19 cellular contexts compared by ENCODE assay signal in the genomic region with DNA sequence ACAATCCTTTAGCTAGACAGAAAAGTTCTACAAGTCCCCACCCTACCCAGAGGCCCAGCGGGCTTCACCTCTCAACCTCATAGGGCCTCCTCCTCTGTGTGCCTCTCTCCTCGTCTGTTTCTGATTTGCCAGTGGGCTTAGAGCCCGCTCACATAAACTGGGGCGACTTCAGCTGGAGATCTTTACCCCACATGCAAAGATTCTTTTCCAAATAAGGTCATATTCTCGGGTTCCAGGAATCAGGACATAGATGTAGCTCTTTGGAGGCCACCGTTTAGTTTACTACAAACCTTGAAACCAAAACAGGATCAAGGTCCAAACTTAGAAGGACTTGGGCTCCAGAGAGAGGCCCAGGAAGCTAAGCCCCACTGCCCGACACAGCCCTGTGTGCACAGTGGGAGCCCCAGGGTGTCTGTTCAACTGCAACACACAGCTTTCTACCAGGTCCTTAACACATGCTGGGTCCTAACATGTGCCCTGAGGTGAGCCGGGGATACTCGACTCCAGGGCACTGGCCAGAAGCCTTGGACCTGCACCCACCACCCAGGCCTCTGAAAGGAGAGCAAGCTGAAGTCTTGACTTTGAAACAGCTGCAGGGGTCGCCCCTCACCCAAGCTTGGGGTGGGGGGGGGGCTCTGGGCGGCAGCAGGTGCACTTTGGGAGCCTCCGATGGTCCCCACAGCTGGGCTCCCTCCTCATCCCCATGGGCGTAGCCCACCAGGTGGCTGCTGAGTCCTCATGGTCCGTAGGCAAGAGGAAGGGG.
"Had no signal": no experiment of that assay in that cellular context is flagged by ENCODE, and none has a peak within 500 bp of the region (broad histone marks: within the 10 kb centered on the region; RNA-seq: fewer than 3 reads in every experiment).

No MANE protein-coding gene starts in this region.

- DNase-seq: activated CD4-positive, alpha-beta T cell treated with anti-CD3 and anti-CD28 coated beads for 1 hour; activated gamma-delta T cell treated with Interleukin-2 at 50 U/mL for 16 hours; activated naive CD8-positive, alpha-beta T cell treated with anti-CD3 and anti-CD28 coated beads for 36 hours; amygdala; caudate nucleus; foreskin melanocyte; glutamatergic neuron; hypothalamus; left ventricle myocardium inferior; mammary epithelial cell; ovary; stimulated activated CD4-positive, alpha-beta T cell treated with anti-CD3 and anti-CD28 coated beads, Interleukin-15, amount 100 ng/mL, for 24 hours; stimulated activated CD4-positive, alpha-beta T cell treated with anti-CD3 and anti-CD28 coated beads, Interleukin-2, amount 100 ng/mL, for 48 hours; SW 1271; trophoblast cell; WERI-Rb-1 had no signal

- ATAC-seq: body of pancreas had no signal

- H3K4me1 ChIP-seq: psoas muscle had no signal

- H3K27me3 ChIP-seq: body of pancreas, ovary had no signal

- FAIRE-seq: colon had no signal

- H3K27ac ChIP-seq: left ventricle myocardium inferior, ovary, psoas muscle, WERI-Rb-1 had no signal

- H3K9me3 ChIP-seq: body of pancreas, left ventricle myocardium inferior, ovary, psoas muscle had no signal

- H3K36me3 ChIP-seq: left ventricle myocardium inferior, ovary, WERI-Rb-1 had no signal

- H3K4me3 ChIP-seq: body of pancreas, left ventricle myocardium inferior, ovary, psoas muscle had no signal
